In genomic region chr6:165325609-165326008, GRCh38 we compare ENCODE assay signal across 9 cellular contexts.
"Had no signal": no experiment of that assay in that cellular context is flagged by ENCODE, and none has a peak within 500 bp of the region (broad histone marks: within the 10 kb centered on the region; RNA-seq: fewer than 3 reads in every experiment).

No MANE protein-coding gene starts in this region.

- DNase-seq: GM23248, GOT3, H7, HFFc6, KBM-7 had no signal

- H3K27ac Mint-ChIP-seq: HFFc6, IgD-negative memory B cell had no signal

- H3K4me3 ChIP-seq: GM23248, HAP-1 had no signal

- H3K4me1 Mint-ChIP-seq: IgD-negative memory B cell had no signal

- H3K27me3 Mint-ChIP-seq: IgD-negative memory B cell had no signal

- H3K4me3 Mint-ChIP-seq: HFFc6, IgD-negative memory B cell had no signal

- H3K27ac ChIP-seq: GM23248, HL-60, KMS-11 had no signal
